Comparison of ENCODE assay signal across 1 cellular context in genomic region chr12:75766263-75767160, GRCh38.
TF ChIP-seq lines count a peak whose summit lies in the region.

No MANE protein-coding gene starts in this region.

TF ChIP-seq in HepG2, 621 proteins besides CTCF, POLR2A, EP300 and RAD21 (continued from another document and continues in another):
- TF ChIP-seq AFF4 (CRISPR knock-in tag; IDR thresholded peaks at IDR 0.05) (no peak), ZFP62 (CRISPR knock-in tag; IDR thresholded peaks at IDR 0.05) (no peak), GLMP (CRISPR knock-in tag; IDR thresholded peaks at IDR 0.05; ENCODE audit: borderline replicate concordance) (no peak), ARNTL (CRISPR knock-in tag; IDR thresholded peaks at IDR 0.05) (peak; percentile 23; the same call in 1 of the 2 replicates), FOXA3 (CRISPR knock-in tag; IDR thresholded peaks at IDR 0.05) (peak; percentile 93), JUND (CRISPR knock-in tag; IDR thresholded peaks at IDR 0.05) (0 out of 2 replicates have a peak, but pooled peaks have one; percentile 41), ISL2 (CRISPR knock-in tag; IDR thresholded peaks at IDR 0.05) (peak; percentile 98), SOX6 (IDR thresholded peaks at IDR 0.05) (no peak), SOX6 (CRISPR knock-in tag; IDR thresholded peaks at IDR 0.05) (peak; percentile 92), LBX2 (CRISPR knock-in tag; IDR thresholded peaks at IDR 0.05; ENCODE audit: borderline replicate concordance) (no peak), CCAR2 (optimal IDR thresholded peaks at IDR 0.05; ENCODE audit: low read depth, low read length) (no peak), ZNF766 (CRISPR knock-in tag; IDR thresholded peaks at IDR 0.05; ENCODE audit: borderline replicate concordance) (no peak), TOPORS (CRISPR knock-in tag; IDR thresholded peaks at IDR 0.05) (no peak), NFIC (IDR thresholded peaks at IDR 0.05; ENCODE audit: low read length) (peak; percentile 93), FOXP4 (CRISPR knock-in tag; IDR thresholded peaks at IDR 0.05) (peak; percentile 80), ZNF646 (CRISPR knock-in tag; IDR thresholded peaks at IDR 0.05) (no peak), THAP11 (CRISPR knock-in tag; IDR thresholded peaks at IDR 0.05) (peak; percentile 34; the same call in 1 of the 2 replicates), ZNF503 (CRISPR knock-in tag; IDR thresholded peaks at IDR 0.05) (peak; percentile 87), ZNF510 (CRISPR knock-in tag; IDR thresholded peaks at IDR 0.05; ENCODE audit: low read depth) (peak; percentile 51; the same call in 1 of the 2 replicates), ZNF83 (CRISPR knock-in tag; IDR thresholded peaks at IDR 0.05; ENCODE audit: borderline replicate concordance) (no peak), NONO (IDR thresholded peaks at IDR 0.05) (no peak), NONO (CRISPR knock-in tag; conservative IDR thresholded peaks at IDR 0.05) (0 out of 2 replicates have a peak, but pooled peaks have one; percentile 25), JUNB (CRISPR knock-in tag; IDR thresholded peaks at IDR 0.05; ENCODE audit: borderline replicate concordance) (peak; percentile 72; the same call in 1 of the 2 replicates), ZMYM4 (CRISPR knock-in tag; IDR thresholded peaks at IDR 0.05) (peak; percentile 53), ZNF34 (CRISPR knock-in tag; IDR thresholded peaks at IDR 0.05; ENCODE audit: borderline replicate concordance) (no peak), RXRA (CRISPR knock-in tag; IDR thresholded peaks at IDR 0.05) (peak; percentile 66; the same call in 1 of the 2 replicates), ZFP90 (CRISPR knock-in tag; IDR thresholded peaks at IDR 0.05; ENCODE audit: borderline replicate concordance) (no peak), BHLHE40 (IDR thresholded peaks at IDR 0.05; ENCODE audit: low read length) (no peak), FOSL1 (CRISPR knock-in tag; IDR thresholded peaks at IDR 0.05; ENCODE audit: borderline replicate concordance) (peak; percentile 78; the same call in 1 of the 2 replicates), ZNF263 (CRISPR knock-in tag; IDR thresholded peaks at IDR 0.05) (no peak), ZGPAT (CRISPR knock-in tag; IDR thresholded peaks at IDR 0.05) (peak; percentile 79), FOXP1 (IDR thresholded peaks at IDR 0.05) (no peak), FOXP1 (CRISPR knock-in tag; IDR thresholded peaks at IDR 0.05) (peak; percentile 61), CREM (IDR thresholded peaks at IDR 0.05) (peak; percentile 91), CREM (CRISPR knock-in tag; IDR thresholded peaks at IDR 0.05) (no peak), MIXL1 (CRISPR knock-in tag; IDR thresholded peaks at IDR 0.05) (peak; percentile 69; the same call in 1 of the 2 replicates), IKZF5 (CRISPR knock-in tag; IDR thresholded peaks at IDR 0.05) (peak; percentile 53; the same call in 1 of the 2 replicates), ZNF143 (CRISPR knock-in tag; IDR thresholded peaks at IDR 0.05) (no peak), ZBTB14 (CRISPR knock-in tag; IDR thresholded peaks at IDR 0.05) (no peak), ZNF362 (CRISPR knock-in tag; IDR thresholded peaks at IDR 0.05; ENCODE audit: borderline replicate concordance) (peak; percentile 66; the same call in 1 of the 2 replicates), ZSCAN22 (CRISPR knock-in tag; IDR thresholded peaks at IDR 0.05) (peak; percentile 77; the same call in 1 of the 2 replicates), TCF7 (IDR thresholded peaks at IDR 0.05; ENCODE audit: low read depth) (peak; percentile 95), ZNF550 (CRISPR knock-in tag; IDR thresholded peaks at IDR 0.05; ENCODE audit: borderline replicate concordance) (no peak)
